1 cellular context compared by ENCODE assay signal in the genomic region with DNA sequence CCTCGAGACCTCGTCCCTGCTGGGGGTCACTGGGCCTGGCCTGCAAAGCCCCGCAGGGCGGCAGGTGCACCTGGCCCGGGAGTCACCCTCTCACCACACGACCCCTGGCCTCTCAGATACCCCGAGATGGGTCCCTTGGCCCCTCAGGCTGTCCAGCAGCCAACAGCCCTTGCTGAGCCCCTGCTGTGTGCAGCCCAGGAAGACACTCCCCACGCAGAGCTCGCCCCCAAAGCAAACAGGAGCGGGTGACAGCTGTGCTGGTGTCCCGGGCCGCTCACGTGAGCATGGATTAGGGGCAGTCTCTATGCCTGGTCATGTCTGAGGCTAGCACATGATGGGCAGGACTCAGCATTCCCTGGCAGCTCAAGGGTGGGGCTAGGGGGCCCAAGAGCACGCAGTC.
TF ChIP-seq lines count a peak whose summit lies in the region.

No MANE protein-coding gene starts in this region.

TF ChIP-seq in HepG2, 621 proteins besides CTCF, POLR2A, EP300 and RAD21:
- TF ChIP-seq RBAK (CRISPR knock-in tag; IDR thresholded peaks at IDR 0.05): no peak
- TF ChIP-seq BHLHE40 (IDR thresholded peaks at IDR 0.05; ENCODE audit: low read length): 0 out of 2 replicates have a peak, but pooled peaks have one; percentile 10
